8 cellular contexts compared by ENCODE assay signal in the genomic region with DNA sequence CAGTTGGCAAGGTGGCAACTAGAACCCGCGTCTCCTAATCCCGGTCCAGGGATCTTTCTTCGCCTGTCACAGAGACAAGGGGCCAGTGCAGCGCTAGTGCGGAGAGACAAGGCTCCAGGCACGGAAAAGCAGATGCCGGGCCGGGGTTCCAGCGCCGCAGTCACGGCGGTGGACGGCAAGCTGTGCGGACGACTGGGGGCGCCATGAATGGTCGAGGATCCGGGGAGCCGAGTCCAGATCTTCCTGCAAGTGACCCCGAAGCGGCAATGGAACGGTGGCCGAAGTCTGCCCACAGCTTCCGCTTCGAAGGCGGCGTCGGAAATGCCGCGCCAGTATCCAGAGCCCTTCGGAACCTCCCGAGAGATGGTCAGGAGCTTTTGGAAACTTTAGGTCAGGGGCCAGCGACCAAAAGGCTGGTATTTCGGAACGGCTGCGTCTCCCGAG. TPM values are rescaled to one million over a fixed set of nuclear protein-coding genes. Genes with fewer than 3 reads are reported as not detected.
DNase-seq lines count a peak whose midpoint lies in the region; ATAC-seq and TF ChIP-seq lines count a peak whose summit lies in the region.

No MANE protein-coding gene starts in this region.

- peak; percentile 20 for TF ChIP-seq CTCF in choroid plexus epithelial cell (conservative IDR thresholded peaks at IDR 0.05; ENCODE audit: low read depth, low read length)
- no peak for TF ChIP-seq CTCF in uterus (IDR thresholded peaks at IDR 0.05)

- peak; percentile 26 for ATAC-seq in HG02571 (IDR thresholded peaks at IDR 0.05; ENCODE audit: unreplicated experiment)

- H3K27ac ChIP-seq in mesendoderm (ENCODE audit: low read depth, low read length) (peak overlapping the region; percentile 87), uterus (peak overlapping the region; percentile 92 to 97)

- peak overlapping the region; percentile 88 for H3K4me2 ChIP-seq in mesendoderm (ENCODE audit: low read length)

- H2AK5ac ChIP-seq in mesendoderm (ENCODE audit: low read length), result no peak overlapping the region

- no peak overlapping the region for H4K5ac ChIP-seq in mesendoderm (ENCODE audit: low read length)

- H3K56ac ChIP-seq in mesendoderm (ENCODE audit: low read length), result peak overlapping the region; percentile 80

- H3K27me3 ChIP-seq in mesendoderm (ENCODE audit: insufficient read depth, low read length, poor library complexity), result no peaks in the 10 kb centered on the region
- no peaks in the 10 kb centered on the region for H3K27me3 ChIP-seq in uterus

- intact Hi-C loops in uterus (cut with DNase I; ENCODE audit: low total_unique reads), result loop anchor here (5.0 kb wide), 1 partner anchor 85 kb away; no protein-coding TSS in a partner anchor

- peak overlapping the region; percentile 60 for H3K18ac ChIP-seq in mesendoderm (ENCODE audit: low read length)

- H3K36me3 ChIP-seq in mesendoderm (ENCODE audit: control insufficient read depth, insufficient read depth, low read length) (no peaks in the 10 kb centered on the region), uterus (no peaks in the 10 kb centered on the region)

- in situ Hi-C loops in G401 (cut with HindIII; ENCODE audit: low sequenced_read_pairs), result no loop called here

- no peaks in the 10 kb centered on the region for H3K9me3 ChIP-seq in uterus

- H4K8ac ChIP-seq in mesendoderm (ENCODE audit: low read depth, low read length), result no peak overlapping the region

- no peak overlapping the region for H2BK120ac ChIP-seq in mesendoderm (ENCODE audit: low read depth, low read length)

- peaks cover 24% of the 10 kb centered on the region for H3K79me2 ChIP-seq in mesendoderm (ENCODE audit: control insufficient read depth, insufficient read depth, low read length)

- DNase-seq in SIG-M5 treated with dmso at 0.1 percent for 504 hours (lab: John Stamatoyannopoulos, UW; ENCODE audit: unreplicated experiment) (peak; percentile 50), SIG-M5 (lab: John Stamatoyannopoulos, UW) (no peak), NCI-H460 (ENCODE audit: extremely low read depth, low read depth) (peak; percentile 28), choroid plexus epithelial cell (ENCODE audit: low read depth) (no peak), mesendoderm (no peak), uterus (no peak), G401 (ENCODE audit: low spot score) (no peak)

- H2BK15ac ChIP-seq in mesendoderm (replicated peaks; ENCODE audit: low read depth), result no peak overlapping the region

- TF ChIP-seq POLR2A in uterus (IDR thresholded peaks at IDR 0.05), result no peak

- H3K23ac ChIP-seq in mesendoderm (ENCODE audit: low read length), result no peak overlapping the region

- peaks cover 9% of the 10 kb centered on the region for H3K79me1 ChIP-seq in mesendoderm (ENCODE audit: low read length)

- H3K4me3 ChIP-seq in choroid plexus epithelial cell (ENCODE audit: low read depth, low read length) (peak overlapping the region; percentile 85), mesendoderm (ENCODE audit: low read length) (peak overlapping the region; percentile 77), uterus (peak overlapping the region; percentile 74 to 100)

- peak overlapping the region; percentile 39 for H3K4ac ChIP-seq in mesendoderm (ENCODE audit: low read depth, low read length)

- no peak overlapping the region for H2BK5ac ChIP-seq in mesendoderm (ENCODE audit: low read length)

- H3K4me1 ChIP-seq in mesendoderm (ENCODE audit: control insufficient read depth, low read depth, low read length), result no peaks in the 10 kb centered on the region
- peaks cover 4 to 14% of the 10 kb centered on the region in 2 donors for H3K4me1 ChIP-seq in uterus

- H3K9ac ChIP-seq in mesendoderm (ENCODE audit: low read length), result peak overlapping the region; percentile 83

- no CpG with 5 or more reads among the region's 38 CpGs for WGBS in mesendoderm (ENCODE audit: extremely low coverage, insufficient coverage, low lambda C conversion rate)

RNA-seq across cellular contexts. Expression of a gene that starts 0.6 kb away (rescaled TPM):
- 60.4 and 72.4 TPM in 2 replicates for total RNA-seq in NCI-H460 (2014; rRNA removed; shearing (Covaris generic))
- 29.6 and 37.1 TPM in 2 replicates for polyA plus RNA-seq in NCI-H460 (2014; cell fraction: nucleus; rRNA removed)
- 36.5 TPM for polyA plus RNA-seq in mesendoderm (2013, experiment 1 of 2)
- 36.1 TPM for polyA plus RNA-seq in mesendoderm (2013, experiment 2 of 2)
- 10 to 100 TPM; 12.3 to 47.8 (median 32.5) TPM for total RNA-seq in uterus
- total RNA-seq in G401 (2014; rRNA removed; shearing (Covaris generic)), result 24.9 and 29.4 TPM in 2 replicates

RNA-seq across cellular contexts. Expression of a gene that starts 31.2 kb away (rescaled TPM):
- total RNA-seq in NCI-H460 (2014; rRNA removed; shearing (Covaris generic)), result 68.2 and 76.0 TPM in 2 replicates
- 82.1 and 98.6 TPM in 2 replicates for polyA plus RNA-seq in NCI-H460 (2014; cell fraction: nucleus; rRNA removed)
- polyA plus RNA-seq in mesendoderm (2013, experiment 1 of 2), result 33.8 TPM
- 34.2 TPM for polyA plus RNA-seq in mesendoderm (2013, experiment 2 of 2)
- 100 to 1,000 TPM in 1 of 4 donors, 10 to 100 TPM in 3; 34.7 to 162 (median 63.4) TPM for total RNA-seq in uterus
- 163 and 179 TPM in 2 replicates for total RNA-seq in G401 (2014; rRNA removed; shearing (Covaris generic))

RNA-seq across cellular contexts. Expression of a gene that starts 59.0 kb away (rescaled TPM):
- total RNA-seq in NCI-H460 (2014; rRNA removed; shearing (Covaris generic)), result 172 and 187 TPM in 2 replicates
- 72.6 and 92.1 TPM in 2 replicates for polyA plus RNA-seq in NCI-H460 (2014; cell fraction: nucleus; rRNA removed)
- 170 TPM for polyA plus RNA-seq in mesendoderm (2013, experiment 1 of 2)
- 166 TPM for polyA plus RNA-seq in mesendoderm (2013, experiment 2 of 2)
- 10 to 100 TPM in 3 of 4 donors, 1 to 10 TPM in 1; 4.6 to 74.5 (median 26.7) TPM for total RNA-seq in uterus
- 119 and 175 TPM in 2 replicates for total RNA-seq in G401 (2014; rRNA removed; shearing (Covaris generic))

RNA-seq across cellular contexts. Expression of a gene that starts 59.2 kb away (rescaled TPM):
- 40.8 and 49.4 TPM in 2 replicates for total RNA-seq in NCI-H460 (2014; rRNA removed; shearing (Covaris generic))
- polyA plus RNA-seq in NCI-H460 (2014; cell fraction: nucleus; rRNA removed), result 93.6 and 96.7 TPM in 2 replicates
- 98.4 TPM for polyA plus RNA-seq in mesendoderm (2013, experiment 1 of 2)
- 97.6 TPM for polyA plus RNA-seq in mesendoderm (2013, experiment 2 of 2)
- total RNA-seq in uterus, result 10 to 100 TPM in 1 of 4 donors, 1 to 10 TPM in 2, under 1 TPM in 1; 0.51 to 17.8 (median 7.9) TPM
- 44.4 and 47.9 TPM in 2 replicates for total RNA-seq in G401 (2014; rRNA removed; shearing (Covaris generic))

Comparison
In these comparisons a context has a peak if more than half of its experiments do, and no peak if none do; other contexts are left out.
1. DNase-seq: peak in SIG-M5 treated with dmso at 0.1 percent for 504 hours (single experiment) and NCI-H460 (single experiment); none in SIG-M5 (single experiment), choroid plexus epithelial cell (single experiment), mesendoderm (single experiment), uterus (0 of 2) and G401 (single experiment).
2. Peak in every context shown above with its lines, with median percentiles within 50 percentile points of each other: H3K4me3 ChIP-seq.